14 cellular contexts compared by ENCODE assay signal in genomic region chr6:144898052-144898689, GRCh38.
DNase-seq lines count a peak whose midpoint lies in the region; ATAC-seq and TF ChIP-seq lines count a peak whose summit lies in the region.
"Had no signal": no experiment of that assay in that cellular context is flagged by ENCODE, and none has a peak within 500 bp of the region (broad histone marks: within the 10 kb centered on the region; RNA-seq: fewer than 3 reads in every experiment).

No MANE protein-coding gene starts in this region.

- peaks cover 6% of the 10 kb centered on the region for H3K9me3 Mint-ChIP-seq in activated CD4-positive, alpha-beta T cell treated with anti-CD3 and anti-CD28 coated beads for 36 hours (ENCODE audit: low read depth)
- H3K9me3 Mint-ChIP-seq: activated naive CD4-positive, alpha-beta T cell treated with anti-CD3 and anti-CD28 coated beads, Interleukin-2, amount 50 U/mL, for 24 hours had no signal

- H3K4me1 Mint-ChIP-seq in activated CD4-positive, alpha-beta T cell treated with anti-CD3 and anti-CD28 coated beads for 36 hours: no peaks in the 10 kb centered on the region
- H3K4me1 Mint-ChIP-seq: activated naive CD4-positive, alpha-beta T cell treated with anti-CD3 and anti-CD28 coated beads, Interleukin-2, amount 50 U/mL, for 24 hours had no signal

- no peaks in the 10 kb centered on the region for H3K36me3 Mint-ChIP-seq in activated CD4-positive, alpha-beta T cell treated with anti-CD3 and anti-CD28 coated beads for 36 hours (ENCODE audit: low read depth)

- H3K27ac Mint-ChIP-seq in activated CD4-positive, alpha-beta T cell treated with anti-CD3 and anti-CD28 coated beads for 36 hours: no peak overlapping the region
- H3K27ac Mint-ChIP-seq: activated naive CD4-positive, alpha-beta T cell treated with anti-CD3 and anti-CD28 coated beads, Interleukin-2, amount 50 U/mL, for 24 hours had no signal

- H3K4me3 Mint-ChIP-seq in activated CD4-positive, alpha-beta T cell treated with anti-CD3 and anti-CD28 coated beads for 36 hours: no peak overlapping the region
- H3K4me3 Mint-ChIP-seq: activated naive CD4-positive, alpha-beta T cell treated with anti-CD3 and anti-CD28 coated beads, Interleukin-2, amount 50 U/mL, for 24 hours had no signal

- TF ChIP-seq CTCF in epithelial cell of esophagus (IDR thresholded peaks at IDR 0.05; ENCODE audit: insufficient read depth, low read depth, low read length, missing control alignments): no peak

- DNase-seq in activated CD4-positive, alpha-beta T cell treated with anti-CD3 and anti-CD28 coated beads for 36 hours: no peak
- no peak for DNase-seq in activated CD4-positive, alpha-beta T cell treated with anti-CD3 and anti-CD28 coated beads, Interleukin-2, amount 50 U/mL, for 4 hours
- DNase-seq in RKO (ENCODE audit: low spot score) (peak; percentile 40), epithelial cell of esophagus (ENCODE audit: low read depth) (peak; percentile 70), renal cortical epithelial cell (ENCODE audit: low read depth) (peak; percentile 85), putamen (ENCODE audit: low spot score) (no peak), NCI-H1092 treated with DMSO at 0.1 percent for 48 hours (lab: John Stamatoyannopoulos, UW) (no peak), NCI-H446 treated with DMSO at 0.1 percent for 48 hours (lab: John Stamatoyannopoulos, UW) (no peak)
- DNase-seq: Caco-2, NCI-H1436, NCI-H510A treated with DMSO at 0.1 percent for 48 hours, thyroid gland had no signal

- CTCF ChIA-PET in activated CD4-positive, alpha-beta T cell treated with anti-CD3 and anti-CD28 coated beads for 36 hours (lab: Charles Lee): no interaction called here

- intact Hi-C loops in activated CD4-positive, alpha-beta T cell treated with anti-CD3 and anti-CD28 coated beads for 36 hours (cut with DNase I, micrococcal nuclease): no loop called here

- H3K4me3 ChIP-seq in epithelial cell of esophagus (ENCODE audit: low read length): no peak overlapping the region
- H3K4me3 ChIP-seq: coronary artery, thyroid gland had no signal

- peak; percentile 26 for ATAC-seq in activated CD4-positive, alpha-beta T cell treated with anti-CD3 and anti-CD28 coated beads for 36 hours

- peaks cover 4% of the 10 kb centered on the region for H3K27me3 Mint-ChIP-seq in activated CD4-positive, alpha-beta T cell treated with anti-CD3 and anti-CD28 coated beads for 36 hours

- POLR2A ChIA-PET in activated CD4-positive, alpha-beta T cell treated with anti-CD3 and anti-CD28 coated beads for 36 hours (lab: Charles Lee): no interaction called here

Comparison
In these comparisons a context has a peak if more than half of its experiments do, and no peak if none do; other contexts are left out.
1. DNase-seq: peak in RKO (single experiment), epithelial cell of esophagus (single experiment) and renal cortical epithelial cell (single experiment); none in activated CD4-positive, alpha-beta T cell treated with anti-CD3 and anti-CD28 coated beads for 36 hours (single experiment), activated CD4-positive, alpha-beta T cell treated with anti-CD3 and anti-CD28 coated beads, Interleukin-2, amount 50 U/mL, for 4 hours (0 of 2), putamen (single experiment), NCI-H1092 treated with DMSO at 0.1 percent for 48 hours (single experiment) and NCI-H446 treated with DMSO at 0.1 percent for 48 hours (single experiment).